8 cellular contexts compared by ENCODE assay signal in genomic region chr4:54092405-54092759, GRCh38. TPM values are rescaled to one million over a fixed set of nuclear protein-coding genes. Genes with fewer than 3 reads are reported as not detected.
DNase-seq lines count a peak whose midpoint lies in the region; ATAC-seq lines count a peak whose summit lies in the region.

No MANE protein-coding gene starts in this region.

- no peak for ATAC-seq in activated T-helper 17 cell treated with anti-CD3 and anti-CD28 coated beads, Interleukin-2, amount 50 U/mL, for 72 hours (replicated peaks)
- no peak for ATAC-seq in stimulated activated naive CD8-positive, alpha-beta T cell treated with anti-CD3 and anti-CD28 coated beads, Interleukin-15, amount 100 ng/mL, for 72 hours
- ATAC-seq in activated CD4-positive, CD25-positive, alpha-beta regulatory T cell treated with anti-CD3 and anti-CD28 coated beads, Interleukin-2, amount 50 U/mL, for 24 hours = no peak
- no peak for ATAC-seq in left lobe of liver

- no peaks in the 10 kb centered on the region for H3K9me3 Mint-ChIP-seq in T-helper 2 cell treated with Interferon-gamma antibody and Interleukin-4, amounts not matched to agents 5 μg/mL and 100 μg/mL, for 36 hours
- H3K9me3 Mint-ChIP-seq in activated T-helper 17 cell treated with anti-CD3 and anti-CD28 coated beads, Interleukin-2, amount 50 U/mL, for 72 hours = peaks cover 4% of the 10 kb centered on the region
- peaks cover 0 to 6% (median 0%) of the 10 kb centered on the region in 6 donors for H3K9me3 Mint-ChIP-seq in immature natural killer cell
- no peaks in the 10 kb centered on the region for H3K9me3 Mint-ChIP-seq in stimulated activated naive CD8-positive, alpha-beta T cell treated with anti-CD3 and anti-CD28 coated beads, Interleukin-15, amount 100 ng/mL, for 72 hours

- H3K4me3 Mint-ChIP-seq in T-helper 2 cell treated with Interferon-gamma antibody and Interleukin-4, amounts not matched to agents 5 μg/mL and 100 μg/mL, for 36 hours = peak overlapping the region; percentile 87
- H3K4me3 Mint-ChIP-seq in activated T-helper 17 cell treated with anti-CD3 and anti-CD28 coated beads, Interleukin-2, amount 50 U/mL, for 72 hours = peak overlapping the region; percentile 87
- peak overlapping the region; percentile 82 to 96 (median 93) for H3K4me3 Mint-ChIP-seq in immature natural killer cell
- peak overlapping the region; percentile 85 to 93 for H3K4me3 Mint-ChIP-seq in stimulated activated naive CD8-positive, alpha-beta T cell treated with anti-CD3 and anti-CD28 coated beads, Interleukin-15, amount 100 ng/mL, for 72 hours

- H3K27ac Mint-ChIP-seq in T-helper 2 cell treated with Interferon-gamma antibody and Interleukin-4, amounts not matched to agents 5 μg/mL and 100 μg/mL, for 36 hours = no peak overlapping the region
- H3K27ac Mint-ChIP-seq in activated T-helper 17 cell treated with anti-CD3 and anti-CD28 coated beads, Interleukin-2, amount 50 U/mL, for 72 hours = no peak overlapping the region
- H3K27ac Mint-ChIP-seq in immature natural killer cell = no peak overlapping the region
- no peak overlapping the region for H3K27ac Mint-ChIP-seq in stimulated activated naive CD8-positive, alpha-beta T cell treated with anti-CD3 and anti-CD28 coated beads, Interleukin-15, amount 100 ng/mL, for 72 hours

- peaks cover 7% of the 10 kb centered on the region for H3K4me1 Mint-ChIP-seq in T-helper 2 cell treated with Interferon-gamma antibody and Interleukin-4, amounts not matched to agents 5 μg/mL and 100 μg/mL, for 36 hours (ENCODE audit: low read depth)
- peaks cover 16% of the 10 kb centered on the region for H3K4me1 Mint-ChIP-seq in activated T-helper 17 cell treated with anti-CD3 and anti-CD28 coated beads, Interleukin-2, amount 50 U/mL, for 72 hours
- H3K4me1 Mint-ChIP-seq in immature natural killer cell = peaks cover 16 to 35% of the 10 kb centered on the region in 2 donors
- H3K4me1 Mint-ChIP-seq in stimulated activated naive CD8-positive, alpha-beta T cell treated with anti-CD3 and anti-CD28 coated beads, Interleukin-15, amount 100 ng/mL, for 72 hours = peaks cover 49% of the 10 kb centered on the region

- no peaks in the 10 kb centered on the region for H3K36me3 Mint-ChIP-seq in T-helper 2 cell treated with Interferon-gamma antibody and Interleukin-4, amounts not matched to agents 5 μg/mL and 100 μg/mL, for 36 hours (ENCODE audit: low read depth)
- peaks cover 5% of the 10 kb centered on the region for H3K36me3 Mint-ChIP-seq in activated T-helper 17 cell treated with anti-CD3 and anti-CD28 coated beads, Interleukin-2, amount 50 U/mL, for 72 hours (ENCODE audit: low read depth)
- H3K36me3 Mint-ChIP-seq in immature natural killer cell = no peaks in the 10 kb centered on the region

- DNase-seq in T-helper 2 cell treated with Interferon-gamma antibody and Interleukin-4, amounts not matched to agents 5 μg/mL and 100 μg/mL, for 36 hours (ENCODE audit: low spot score) = no peak
- no peak for DNase-seq in T-helper 2 cell
- no peak for DNase-seq in immature natural killer cell
- DNase-seq in stimulated activated naive CD8-positive, alpha-beta T cell treated with anti-CD3 and anti-CD28 coated beads, Interleukin-15, amount 100 ng/mL, for 72 hours = no peak
- no peak for DNase-seq in NCI-H1105 treated with DMSO at 0.1 percent for 48 hours (lab: John Stamatoyannopoulos, UW)
- DNase-seq in left lobe of liver (ENCODE audit: low spot score) = no peak

- peaks cover 86% of the 10 kb centered on the region for H3K27me3 Mint-ChIP-seq in T-helper 2 cell treated with Interferon-gamma antibody and Interleukin-4, amounts not matched to agents 5 μg/mL and 100 μg/mL, for 36 hours (ENCODE audit: low read depth)
- peaks cover 64% of the 10 kb centered on the region for H3K27me3 Mint-ChIP-seq in activated T-helper 17 cell treated with anti-CD3 and anti-CD28 coated beads, Interleukin-2, amount 50 U/mL, for 72 hours
- peaks cover 30 to 42% (median 41%) of the 10 kb centered on the region in 3 donors for H3K27me3 Mint-ChIP-seq in immature natural killer cell (ENCODE audit: low read depth in 3 of 3)
- H3K27me3 Mint-ChIP-seq in stimulated activated naive CD8-positive, alpha-beta T cell treated with anti-CD3 and anti-CD28 coated beads, Interleukin-15, amount 100 ng/mL, for 72 hours = peaks cover 75% of the 10 kb centered on the region

RNA-seq across cellular contexts. Expression of gene GSX2, which starts 7.6 kb away (rescaled TPM):
- total RNA-seq in activated T-helper 17 cell treated with anti-CD3 and anti-CD28 coated beads, Interleukin-2, amount 50 U/mL, for 72 hours = not detected
- polyA plus RNA-seq in immature natural killer cell = not detected
- not detected for total RNA-seq in left lobe of liver

RNA-seq across cellular contexts. Expression of gene CHIC2, which starts 28.0 kb away (rescaled TPM):
- 10 to 100 TPM; 12.8 to 21.8 TPM for total RNA-seq in activated T-helper 17 cell treated with anti-CD3 and anti-CD28 coated beads, Interleukin-2, amount 50 U/mL, for 72 hours
- polyA plus RNA-seq in immature natural killer cell = 10 to 100 TPM; 77.8 to 97.0 (median 88.5) TPM
- total RNA-seq in left lobe of liver = 9.6 TPM
